ENCODE assay signal across 11 cellular contexts in genomic region chr6:17867880-17868279, GRCh38.
DNase-seq lines count a peak whose midpoint lies in the region; ATAC-seq and TF ChIP-seq lines count a peak whose summit lies in the region.
"Had no signal": no experiment of that assay in that cellular context is flagged by ENCODE, and none has a peak within 500 bp of the region (broad histone marks: within the 10 kb centered on the region; RNA-seq: fewer than 3 reads in every experiment).

No MANE protein-coding gene starts in this region.

- in situ Hi-C loops in G401 (cut with HindIII; ENCODE audit: low sequenced_read_pairs) = no loop called here

- TF ChIP-seq CTCF in RWPE1 (conservative IDR thresholded peaks at IDR 0.05; ENCODE audit: low read depth) = no peak

- H3K27me3 ChIP-seq in rectal smooth muscle tissue (ENCODE audit: control insufficient read depth, insufficient read depth, low read length) = no peaks in the 10 kb centered on the region

- H3K9ac ChIP-seq in rectal smooth muscle tissue (ENCODE audit: low read length) = no peak overlapping the region

- CTCF ChIA-PET in RWPE1 (lab: Yijun Ruan, JAX) = interaction anchor here (0.6 kb wide), 1 partner anchor 201 kb away, joined by 3 read pairs; no protein-coding TSS in a partner anchor

- H3K4me3 ChIP-seq in rectal smooth muscle tissue (ENCODE audit: low read length) = no peak overlapping the region

- H3K4me1 ChIP-seq in rectal smooth muscle tissue (ENCODE audit: control insufficient read depth, insufficient read depth, low read length) = peaks cover 51% of the 10 kb centered on the region

- H3K27ac ChIP-seq in RWPE1 (no peak overlapping the region), rectal smooth muscle tissue (ENCODE audit: low read depth, low read length) (peak overlapping the region; percentile 59)

- no peak for ATAC-seq in HG03280 (IDR thresholded peaks at IDR 0.05; ENCODE audit: unreplicated experiment)
- no peak for ATAC-seq in HG02759 (IDR thresholded peaks at IDR 0.05; ENCODE audit: unreplicated experiment)
- ATAC-seq in HG03378 (IDR thresholded peaks at IDR 0.05; ENCODE audit: unreplicated experiment) = no peak

- peak; percentile 97 for DNase-seq in G401 (ENCODE audit: low spot score)
- peak; percentile 20 for DNase-seq in RWPE1 (ENCODE audit: low spot score)
- peak; percentile 52 for DNase-seq in fibroblast of gingiva (ENCODE audit: low read depth)
- DNase-seq in NK-92 (lab: John Stamatoyannopoulos, UW; ENCODE audit: unreplicated experiment) = no peak
- DNase-seq: Calu3; effector CD4-positive, alpha-beta T cell; NCI-H1092 treated with DMSO at 0.1 percent for 48 hours had no signal

- POLR2A ChIA-PET in RWPE1 (lab: Yijun Ruan, JAX; ENCODE audit: low non-redundant PET) = no interaction called here

- H3K36me3 ChIP-seq in rectal smooth muscle tissue (ENCODE audit: control insufficient read depth, insufficient read depth, low read length) = no peaks in the 10 kb centered on the region
